8 cellular contexts compared by ENCODE assay signal in the genomic region with DNA sequence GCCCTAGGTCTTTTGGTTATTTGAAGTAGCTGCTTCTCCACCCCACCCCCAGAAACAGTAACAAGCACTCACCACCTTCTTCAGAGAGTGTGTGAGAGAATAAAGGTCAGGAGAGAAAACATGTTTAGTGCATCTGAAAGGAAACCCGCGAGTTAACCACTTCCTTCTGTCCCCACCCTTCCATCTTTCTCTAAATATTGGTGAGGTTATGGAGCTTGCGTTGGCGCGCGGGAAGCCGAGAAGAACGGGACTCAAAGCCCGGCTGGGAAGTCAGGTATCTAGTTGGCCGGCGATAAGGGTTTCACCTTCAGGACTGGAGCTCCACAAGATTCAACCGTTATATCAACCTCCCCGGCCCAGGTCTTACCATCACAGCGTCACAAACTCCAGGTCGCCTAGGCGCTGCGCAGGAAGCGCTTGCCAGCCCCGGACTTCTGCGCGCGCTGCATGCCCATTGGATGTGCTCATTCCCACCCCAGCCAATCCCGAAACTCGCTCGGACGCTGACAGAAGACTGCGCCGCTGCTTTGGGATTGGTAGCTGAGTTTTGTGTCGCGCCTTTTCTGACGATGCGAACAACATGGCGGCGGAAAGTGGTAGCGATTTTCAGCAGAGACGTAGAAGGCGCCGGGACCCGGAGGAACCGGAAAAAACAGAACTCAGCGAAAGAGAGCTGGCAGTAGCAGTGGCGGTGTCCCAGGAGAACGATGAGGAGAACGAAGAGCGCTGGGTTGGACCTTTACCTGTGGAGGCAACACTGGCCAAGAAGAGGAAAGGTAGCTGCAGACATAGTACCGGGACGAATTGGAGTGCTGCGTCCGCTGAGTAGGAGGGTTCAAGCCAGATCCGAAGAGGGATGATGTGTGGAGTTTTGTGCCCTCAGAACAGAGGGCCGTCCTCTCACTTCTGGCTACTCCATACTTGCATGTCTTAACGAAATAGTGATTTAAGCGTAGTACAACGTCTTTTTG. TPM values are rescaled to one million over a fixed set of nuclear protein-coding genes. Genes with fewer than 3 reads are reported as not detected.
DNase-seq lines count a peak whose midpoint lies in the region; ATAC-seq, FAIRE-seq and TF ChIP-seq lines count a peak whose summit lies in the region.

A gene with protein sequence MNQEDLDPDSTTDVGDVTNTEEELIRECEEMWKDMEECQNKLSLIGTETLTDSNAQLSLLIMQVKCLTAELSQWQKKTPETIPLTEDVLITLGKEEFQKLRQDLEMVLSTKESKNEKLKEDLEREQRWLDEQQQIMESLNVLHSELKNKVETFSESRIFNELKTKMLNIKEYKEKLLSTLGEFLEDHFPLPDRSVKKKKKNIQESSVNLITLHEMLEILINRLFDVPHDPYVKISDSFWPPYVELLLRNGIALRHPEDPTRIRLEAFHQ (minus strand): TSS at position 438 of the 971 bp plus-strand sequence. CDS start 8,261 bp downstream, outside the sequence.
A gene (plus strand): TSS at position 566 of the 971 bp plus-strand sequence. CDS start 15 bp downstream, at position 581.

- peaks cover 30 to 62% of the 10 kb centered on the region in 2 donors for H3K4me1 Mint-ChIP-seq in natural killer cell treated with Interleukin-12 subunit alpha and Interleukin-12 subunit beta and Interleukin-15 and Interleukin-18, amount 100 ng/mL, for 72 hours (ENCODE audit: low read depth in 2 of 2)

- ATAC-seq in natural killer cell treated with Interleukin-12 subunit alpha and Interleukin-12 subunit beta and Interleukin-15 and Interleukin-18, amount 100 ng/mL, for 72 hours: peak; percentile 100
- peak; percentile 99 for ATAC-seq in stimulated activated naive CD8-positive, alpha-beta T cell treated with anti-CD3 and anti-CD28 coated beads, Interleukin-15, Interleukin-2, amounts not matched to agents 100 U/mL and 50 U/mL, for 24 hours

- peaks cover 13% of the 10 kb centered on the region for H3K36me3 Mint-ChIP-seq in natural killer cell treated with Interleukin-12 subunit alpha and Interleukin-12 subunit beta and Interleukin-15 and Interleukin-18, amount 100 ng/mL, for 72 hours

- peaks cover 9% of the 10 kb centered on the region; the same call in 1 of the 2 replicates for H3K36me3 ChIP-seq in Loucy (ENCODE audit: insufficient read depth, low read length)

- H3K4me3 Mint-ChIP-seq in natural killer cell treated with Interleukin-12 subunit alpha and Interleukin-12 subunit beta and Interleukin-15 and Interleukin-18, amount 100 ng/mL, for 72 hours: peak within 1 kb of the TSS; percentile 97

- TF ChIP-seq POLR2A in H54 (IDR thresholded peaks at IDR 0.05; ENCODE audit: low read depth, low read length) (peak; percentile 72), Raji (IDR thresholded peaks at IDR 0.05; ENCODE audit: insufficient read depth, low read depth, low read length) (peak; percentile 85)

- peaks cover 32% of the 10 kb centered on the region for H4K20me1 ChIP-seq in Loucy (ENCODE audit: insufficient read depth, low read length, poor library complexity, severe bottlenecking)

- peak within 1 kb of the TSS; percentile 97 for H3K4me2 ChIP-seq in Loucy (ENCODE audit: low read depth, low read length, poor library complexity, severe bottlenecking)

- H3K9me3 ChIP-seq in Loucy (ENCODE audit: insufficient read depth, low read depth, low read length): no peaks in the 10 kb centered on the region

- no peaks in the 10 kb centered on the region for H3K9me2 ChIP-seq in Loucy (replicated peaks; ENCODE audit: low read depth, low read length)

- FAIRE-seq in H54 (lab: Jason Lieb, UNC): peak; percentile 98

- H3K79me2 ChIP-seq in Loucy (ENCODE audit: insufficient read depth, low read length): peaks cover 75% of the 10 kb centered on the region

- peak within 1 kb of the TSS; percentile 85 for H3K9ac ChIP-seq in Loucy (ENCODE audit: low read depth, low read length, poor library complexity, severe bottlenecking)

- no peaks in the 10 kb centered on the region for H3K27me3 Mint-ChIP-seq in natural killer cell treated with Interleukin-12 subunit alpha and Interleukin-12 subunit beta and Interleukin-15 and Interleukin-18, amount 100 ng/mL, for 72 hours

- no peaks in the 10 kb centered on the region for H3K9me3 Mint-ChIP-seq in natural killer cell treated with Interleukin-12 subunit alpha and Interleukin-12 subunit beta and Interleukin-15 and Interleukin-18, amount 100 ng/mL, for 72 hours

- H3K27me3 ChIP-seq in Loucy (ENCODE audit: insufficient read depth, low read length, poor library complexity, severe bottlenecking): no peaks in the 10 kb centered on the region

- H3K27ac Mint-ChIP-seq in natural killer cell treated with Interleukin-12 subunit alpha and Interleukin-12 subunit beta and Interleukin-15 and Interleukin-18, amount 100 ng/mL, for 72 hours: peak within 1 kb of the TSS; percentile 92 to 94

- H2AFZ ChIP-seq in Loucy (ENCODE audit: low read length): peak within 1 kb of the TSS; percentile 95

- H3K4me3 ChIP-seq in Loucy (ENCODE audit: low read length, poor library complexity, severe bottlenecking) (peak within 1 kb of the TSS; percentile 91), fibroblast of pulmonary artery (replicated peaks; ENCODE audit: low read depth, low read length) (peak within 1 kb of the TSS; percentile 97)

- TF ChIP-seq CTCF in Loucy (conservative IDR thresholded peaks at IDR 0.05; ENCODE audit: low read length) (no peak), fibroblast of pulmonary artery (IDR thresholded peaks at IDR 0.05; ENCODE audit: low read length, missing control alignments) (no peak)

- H3K4me1 ChIP-seq in Loucy (ENCODE audit: insufficient read depth, low read length, poor library complexity, severe bottlenecking): peaks cover 34% of the 10 kb centered on the region

- peak; percentile 97 for DNase-seq in EL
- DNase-seq in H54 (ENCODE audit: insufficient read length, low spot score): peak; percentile 80
- DNase-seq in activated T-helper 9 cell treated with anti-CD3 and anti-CD28 coated beads, Interleukin-2, amount 50 U/mL, for 16 hours (ENCODE audit: low read depth): peak; percentile 92
- peak; percentile 96 for DNase-seq in fibroblast of pulmonary artery (ENCODE audit: low read depth)
- peak; percentile 96 for DNase-seq in natural killer cell treated with Interleukin-12 subunit alpha and Interleukin-12 subunit beta and Interleukin-15 and Interleukin-18, amount 100 ng/mL, for 72 hours (ENCODE audit: low spot score)
- peak; percentile 93 for DNase-seq in stimulated activated naive CD8-positive, alpha-beta T cell treated with anti-CD3 and anti-CD28 coated beads, Interleukin-15, Interleukin-2, amounts not matched to agents 100 U/mL and 50 U/mL, for 24 hours

- no peaks in the 10 kb centered on the region for H3F3A ChIP-seq in Loucy (ENCODE audit: low read depth)

RNA-seq across cellular contexts. Expression of the first gene that starts in this region (rescaled TPM):
- 10 to 100 TPM; 44.5 to 70.0 TPM for total RNA-seq in natural killer cell treated with Interleukin-12 subunit alpha and Interleukin-12 subunit beta and Interleukin-15 and Interleukin-18, amount 100 ng/mL, for 72 hours

RNA-seq across cellular contexts. Expression of the second gene that starts in this region (rescaled TPM):
- total RNA-seq in natural killer cell treated with Interleukin-12 subunit alpha and Interleukin-12 subunit beta and Interleukin-15 and Interleukin-18, amount 100 ng/mL, for 72 hours: 10 to 100 TPM; 45.1 to 49.4 TPM

Comparison
In these comparisons a context has a peak if more than half of its experiments do, and no peak if none do; other contexts are left out.
1. Peak in every context shown above with its lines: DNase-seq, ATAC-seq and H3K4me3 ChIP-seq.